Comparison of ENCODE assay signal across 7 cellular contexts in genomic region chr22:29524440-29525191, GRCh38. TPM values are rescaled to one million over a fixed set of nuclear protein-coding genes. Genes with fewer than 3 reads are reported as not detected.
DNase-seq lines count a peak whose midpoint lies in the region; ATAC-seq and TF ChIP-seq lines count a peak whose summit lies in the region.

No MANE protein-coding gene starts in this region.

- H3K14ac ChIP-seq in IMR-90 (replicated peaks; ENCODE audit: low read depth, low read length): no peak overlapping the region

- H3K23ac ChIP-seq in IMR-90 (ENCODE audit: low read depth, low read length): no peak overlapping the region

- POLR2A ChIA-PET in IMR-90 (lab: Charles Lee; ENCODE audit: unreplicated experiment): no interaction called here

- CTCF ChIA-PET in IMR-90 (lab: Yijun Ruan, JAX): no interaction called here

- no peak overlapping the region for H2AK5ac ChIP-seq in IMR-90 (ENCODE audit: low read depth, low read length)

- in situ Hi-C loops in IMR-90 (cut with MboI; ENCODE audit: low sequenced_read_pairs): no loop called here

- no peak overlapping the region for H3K4me3 ChIP-seq in IMR-90 (ENCODE audit: insufficient read depth, low read depth, low read length)

- no peak overlapping the region for H2BK120ac ChIP-seq in IMR-90 (ENCODE audit: low read depth, low read length)

- H3K18ac ChIP-seq in IMR-90 (ENCODE audit: low read depth, low read length): no peak overlapping the region

- ATAC-seq in IMR-90 (ENCODE audit: low read depth) (peak; percentile 53), left cardiac atrium (peak; percentile 55), HG02623 (IDR thresholded peaks at IDR 0.05; ENCODE audit: unreplicated experiment) (no peak), GM19035 (IDR thresholded peaks at IDR 0.05; ENCODE audit: unreplicated experiment) (no peak)

- no peak overlapping the region for H4K5ac ChIP-seq in IMR-90 (ENCODE audit: low read depth, low read length)

- 60% methylated on average over 1 of the region's 5 CpGs; no CpG with 5 or more reads in 1 of the 2 experiments for WGBS in IMR-90 (ENCODE audit: extremely low coverage in 2 of 2, insufficient read length in 1 of 2), 2 experiments

- dilution Hi-C loops in IMR-90 (cut with HindIII; ENCODE audit: low sequenced_read_pairs, unreplicated experiment): no loop called here

- H3K4me1 ChIP-seq in IMR-90 (ENCODE audit: control insufficient read depth, insufficient read depth, low read length): 0 out of 2 replicates have a peak, but pooled peaks cover 4% of the 10 kb centered on the region

- no peak overlapping the region for H3K27ac ChIP-seq in IMR-90 (ENCODE audit: insufficient read depth, low read length)

- no peak overlapping the region for H3K4me2 ChIP-seq in IMR-90 (ENCODE audit: low read depth, low read length)

- H3K4ac ChIP-seq in IMR-90 (ENCODE audit: low read depth, low read length): no peak overlapping the region

- peak; percentile 38 for TF ChIP-seq RAD21 in IMR-90 (IDR thresholded peaks at IDR 0.05; ENCODE audit: low read length)

- H3K27me3 ChIP-seq in IMR-90 (ENCODE audit: control insufficient read depth, insufficient read depth, low read length): no peaks in the 10 kb centered on the region

- H2BK5ac ChIP-seq in IMR-90 (ENCODE audit: low read depth, low read length, poor library complexity, severe bottlenecking): no peak overlapping the region

- BruUV-seq in IMR-90 (replicated peaks; lab: Mats Ljungman, UMichigan): no TSS peak

- H3K9ac ChIP-seq in IMR-90 (ENCODE audit: low read depth, low read length): no peak overlapping the region

- no peak overlapping the region for H3K56ac ChIP-seq in IMR-90 (ENCODE audit: extremely low read depth, insufficient read depth, low read length)

- H3K9me3 ChIP-seq in IMR-90 (ENCODE audit: control insufficient read depth, insufficient read depth, low read length): no peaks in the 10 kb centered on the region

- 0 out of 2 replicates have a peak, but pooled peaks cover 3% of the 10 kb centered on the region for H4K20me1 ChIP-seq in IMR-90 (ENCODE audit: insufficient read depth, low read length)

- peak overlapping the region; percentile 49 for H2AFZ ChIP-seq in IMR-90 (replicated peaks; ENCODE audit: low read length, poor library complexity)

- TF ChIP-seq CTCF in IMR-90 (conservative IDR thresholded peaks at IDR 0.05; ENCODE audit: low read depth, low read length): peak; percentile 42

- DNase-seq in ELR (ENCODE audit: low read depth) (peak; percentile 51), IMR-90 (peak; percentile 13), left cardiac atrium (peak; percentile 29)
- DNase-seq in activated T-cell treated with anti-CD3 and anti-CD28 coated beads, Interleukin-2, amount 50 U/mL, for 1 hour: peak; percentile 27
- DNase-seq in stimulated activated CD8-positive, alpha-beta memory T cell treated with anti-CD3 and anti-CD28 coated beads, Interleukin-12 subunit alpha, Interleukin-12 subunit beta, amount 100 ng/mL, for 1 hour (ENCODE audit: low read depth): peak; percentile 2

- H3K36me3 ChIP-seq in IMR-90 (ENCODE audit: control insufficient read depth, insufficient read depth, low read length): peaks cover 64% of the 10 kb centered on the region

- peak overlapping the region; percentile 79 for H2AK9ac ChIP-seq in IMR-90 (replicated peaks; ENCODE audit: low read depth, low read length, poor library complexity)

- H4K8ac ChIP-seq in IMR-90 (ENCODE audit: low read depth in 2 of 2, low read length in 2 of 2): no peak overlapping the region

- no peak overlapping the region for H2BK20ac ChIP-seq in IMR-90 (ENCODE audit: low read depth, low read length)

- peaks cover 8% of the 10 kb centered on the region; the same call in 1 of the 2 replicates for H3K9me1 ChIP-seq in IMR-90 (ENCODE audit: insufficient read depth, low read length)

- no peak for TF ChIP-seq POLR2A in IMR-90 (IDR thresholded peaks at IDR 0.05; ENCODE audit: low read depth, low read length)

- intact Hi-C loops in IMR-90 (cut with micrococcal nuclease): loop anchor here (1.0 kb wide), 1 partner anchor 129 kb away; no protein-coding TSS in a partner anchor
- intact Hi-C loops in left cardiac atrium (cut with DNase I): loop anchor here (1.0 to 10.0 kb wide), 2 partner anchors 129 to 130 kb away; no protein-coding TSS in a partner anchor

- no peak overlapping the region for H4K91ac ChIP-seq in IMR-90 (ENCODE audit: insufficient read depth, low read depth, low read length)

- H3K79me1 ChIP-seq in IMR-90 (ENCODE audit: low read depth in 1 of 2, low read length in 2 of 2): peaks cover 5 to 10% of the 10 kb centered on the region in 2 experiments; a peak in 2 of 4 replicates

- H2BK15ac ChIP-seq in IMR-90 (ENCODE audit: low read depth, low read length): no peak overlapping the region

TF ChIP-seq in IMR-90, 13 proteins besides CTCF, POLR2A, EP300 and RAD21:
- TF ChIP-seq BHLHE40 (IDR thresholded peaks at IDR 0.05; ENCODE audit: low read depth, low read length): no peak
- peak; percentile 30; the same call in 1 of the 2 replicates for TF ChIP-seq SMC3 (IDR thresholded peaks at IDR 0.05; ENCODE audit: low read depth, low read length)
- no peak for TF ChIP-seq CEBPB (IDR thresholded peaks at IDR 0.05; ENCODE audit: low read depth, low read length)
- no peak for TF ChIP-seq CHD1 (IDR thresholded peaks at IDR 0.05; ENCODE audit: low read depth, low read length)

RNA-seq across cellular contexts. Expression of gene THOC5, which starts 28.9 kb away (rescaled TPM):
- total RNA-seq in IMR-90 (2012; rRNA removed) (61.1 and 73.7 TPM in 2 replicates), left cardiac atrium (10 to 100 TPM; 35.6 to 39.9 TPM)
- polyA plus RNA-seq in IMR-90 (2012; rRNA removed): 56.8 and 68.4 TPM in 2 replicates
- 32.1 and 46.9 TPM in 2 replicates for polyA plus RNA-seq in IMR-90 (2012; cell fraction: cytosol; rRNA removed)
- polyA plus RNA-seq in IMR-90 (2012; cell fraction: nucleus; rRNA removed; ENCODE audit: low replicate concordance): 244 and 250 TPM in 2 replicates

RNA-seq across cellular contexts. Expression of gene NEFH, which starts 44.6 kb away (rescaled TPM):
- total RNA-seq in IMR-90 (2012; rRNA removed): 1.3 and 1.7 TPM in 2 replicates
- polyA plus RNA-seq in IMR-90 (2012; rRNA removed): 2.7 and 2.9 TPM in 2 replicates
- polyA plus RNA-seq in IMR-90 (2012; cell fraction: cytosol; rRNA removed): 1.0 and 1.3 TPM in 2 replicates
- 0.35 and 0.55 TPM in 2 replicates for polyA plus RNA-seq in IMR-90 (2012; cell fraction: nucleus; rRNA removed; ENCODE audit: low replicate concordance)
- under 1 TPM; 0.31 to 0.41 TPM for total RNA-seq in left cardiac atrium

RNA-seq across cellular contexts. Expression of gene NIPSNAP1, which starts 56.3 kb away (rescaled TPM):
- total RNA-seq in IMR-90 (2012; rRNA removed): 61.4 and 68.3 TPM in 2 replicates
- polyA plus RNA-seq in IMR-90 (2012; rRNA removed): 64.6 and 69.7 TPM in 2 replicates
- 50.9 and 61.4 TPM in 2 replicates for polyA plus RNA-seq in IMR-90 (2012; cell fraction: cytosol; rRNA removed)
- 47.0 and 55.4 TPM in 2 replicates for polyA plus RNA-seq in IMR-90 (2012; cell fraction: nucleus; rRNA removed; ENCODE audit: low replicate concordance)
- total RNA-seq in left cardiac atrium: 10 to 100 TPM; 18.1 to 19.7 TPM

Comparison
In these comparisons a context has a peak if more than half of its experiments do, and no peak if none do; other contexts are left out.
1. ATAC-seq: peak in IMR-90 (single experiment) and left cardiac atrium (2 of 2); none in HG02623 (single experiment) and GM19035 (single experiment).
2. Peak in every context shown above with its lines, with median percentiles within 50 percentile points of each other: DNase-seq.